1 cellular context compared by ENCODE assay signal in the genomic region with DNA sequence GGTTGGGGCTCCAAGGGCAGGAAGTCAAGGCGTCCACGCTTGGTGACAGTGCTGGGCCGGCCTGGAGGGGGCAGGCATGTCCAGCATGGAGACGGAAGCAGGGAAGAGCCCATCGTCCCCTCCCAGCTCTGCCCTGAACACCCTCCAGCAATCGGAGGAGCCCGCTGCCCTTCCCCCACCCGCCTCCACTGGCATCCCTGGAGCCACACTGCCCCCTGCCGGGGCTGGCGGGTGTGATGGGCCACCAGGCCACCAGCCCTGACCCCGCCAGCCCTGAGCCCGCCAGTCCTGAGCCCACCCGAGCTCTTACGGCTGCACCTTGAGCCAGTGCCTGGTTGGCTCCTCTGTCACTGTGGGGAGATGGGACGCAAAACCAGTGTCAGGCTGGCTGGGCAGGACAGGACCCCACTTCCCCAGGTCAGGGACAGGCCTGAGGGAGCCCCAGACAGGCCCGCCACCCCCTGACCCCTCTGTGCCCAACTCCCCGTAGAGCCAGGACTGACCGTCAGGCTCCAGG.
TF ChIP-seq lines count a peak whose summit lies in the region.

No MANE protein-coding gene starts in this region.

TF ChIP-seq in K562, 482 proteins besides CTCF, POLR2A, EP300 and RAD21 (continued from another document and continues in another):
- TF ChIP-seq, protein P1, sequence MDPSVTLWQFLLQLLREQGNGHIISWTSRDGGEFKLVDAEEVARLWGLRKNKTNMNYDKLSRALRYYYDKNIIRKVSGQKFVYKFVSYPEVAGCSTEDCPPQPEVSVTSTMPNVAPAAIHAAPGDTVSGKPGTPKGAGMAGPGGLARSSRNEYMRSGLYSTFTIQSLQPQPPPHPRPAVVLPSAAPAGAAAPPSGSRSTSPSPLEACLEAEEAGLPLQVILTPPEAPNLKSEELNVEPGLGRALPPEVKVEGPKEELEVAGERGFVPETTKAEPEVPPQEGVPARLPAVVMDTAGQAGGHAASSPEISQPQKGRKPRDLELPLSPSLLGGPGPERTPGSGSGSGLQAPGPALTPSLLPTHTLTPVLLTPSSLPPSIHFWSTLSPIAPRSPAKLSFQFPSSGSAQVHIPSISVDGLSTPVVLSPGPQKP (CRISPR knock-in tag; IDR thresholded peaks at IDR 0.05): no peak
- no peak for TF ChIP-seq CSDE1 (IDR thresholded peaks at IDR 0.05)
- TF ChIP-seq, protein P2, sequence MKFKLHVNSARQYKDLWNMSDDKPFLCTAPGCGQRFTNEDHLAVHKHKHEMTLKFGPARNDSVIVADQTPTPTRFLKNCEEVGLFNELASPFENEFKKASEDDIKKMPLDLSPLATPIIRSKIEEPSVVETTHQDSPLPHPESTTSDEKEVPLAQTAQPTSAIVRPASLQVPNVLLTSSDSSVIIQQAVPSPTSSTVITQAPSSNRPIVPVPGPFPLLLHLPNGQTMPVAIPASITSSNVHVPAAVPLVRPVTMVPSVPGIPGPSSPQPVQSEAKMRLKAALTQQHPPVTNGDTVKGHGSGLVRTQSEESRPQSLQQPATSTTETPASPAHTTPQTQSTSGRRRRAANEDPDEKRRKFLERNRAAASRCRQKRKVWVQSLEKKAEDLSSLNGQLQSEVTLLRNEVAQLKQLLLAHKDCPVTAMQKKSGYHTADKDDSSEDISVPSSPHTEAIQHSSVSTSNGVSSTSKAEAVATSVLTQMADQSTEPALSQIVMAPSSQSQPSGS (CRISPR knock-in tag; IDR thresholded peaks at IDR 0.05): no peak
- TF ChIP-seq MTF1 (CRISPR knock-in tag; IDR thresholded peaks at IDR 0.05; ENCODE audit: borderline replicate concordance): no peak
- no peak for TF ChIP-seq ZNF644 (tag; IDR thresholded peaks at IDR 0.05; ENCODE audit: low read depth)
- TF ChIP-seq, protein P3, sequence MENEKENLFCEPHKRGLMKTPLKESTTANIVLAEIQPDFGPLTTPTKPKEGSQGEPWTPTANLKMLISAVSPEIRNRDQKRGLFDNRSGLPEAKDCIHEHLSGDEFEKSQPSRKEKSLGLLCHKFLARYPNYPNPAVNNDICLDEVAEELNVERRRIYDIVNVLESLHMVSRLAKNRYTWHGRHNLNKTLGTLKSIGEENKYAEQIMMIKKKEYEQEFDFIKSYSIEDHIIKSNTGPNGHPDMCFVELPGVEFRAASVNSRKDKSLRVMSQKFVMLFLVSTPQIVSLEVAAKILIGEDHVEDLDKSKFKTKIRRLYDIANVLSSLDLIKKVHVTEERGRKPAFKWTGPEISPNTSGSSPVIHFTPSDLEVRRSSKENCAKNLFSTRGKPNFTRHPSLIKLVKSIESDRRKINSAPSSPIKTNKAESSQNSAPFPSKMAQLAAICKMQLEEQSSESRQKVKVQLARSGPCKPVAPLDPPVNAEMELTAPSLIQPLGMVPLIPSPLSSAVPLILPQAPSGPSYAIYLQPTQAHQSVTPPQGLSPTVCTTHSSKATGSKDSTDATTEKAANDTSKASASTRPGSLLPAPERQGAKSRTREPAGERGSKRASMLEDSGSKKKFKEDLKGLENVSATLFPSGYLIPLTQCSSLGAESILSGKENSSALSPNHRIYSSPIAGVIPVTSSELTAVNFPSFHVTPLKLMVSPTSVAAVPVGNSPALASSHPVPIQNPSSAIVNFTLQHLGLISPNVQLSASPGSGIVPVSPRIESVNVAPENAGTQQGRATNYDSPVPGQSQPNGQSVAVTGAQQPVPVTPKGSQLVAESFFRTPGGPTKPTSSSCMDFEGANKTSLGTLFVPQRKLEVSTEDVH (IDR thresholded peaks at IDR 0.05; ENCODE audit: low read depth, partially characterized antibody): peak; percentile 29
- no peak for TF ChIP-seq GATA2 (CRISPR knock-in tag; IDR thresholded peaks at IDR 0.05)
- TF ChIP-seq CREBBP (IDR thresholded peaks at IDR 0.05; ENCODE audit: low read depth, low read length): no peak
- TF ChIP-seq GABPB2 (CRISPR knock-in tag; conservative IDR thresholded peaks at IDR 0.05): no peak
- no peak for TF ChIP-seq COPS2 (conservative IDR thresholded peaks at IDR 0.05)
- no peak for TF ChIP-seq SPI1 (IDR thresholded peaks at IDR 0.05; ENCODE audit: borderline replicate concordance, low read depth, low read length)
- TF ChIP-seq DPF2 (IDR thresholded peaks at IDR 0.05): peak; percentile 41; the same call in 1 of the 2 replicates
- TF ChIP-seq, protein P4, sequence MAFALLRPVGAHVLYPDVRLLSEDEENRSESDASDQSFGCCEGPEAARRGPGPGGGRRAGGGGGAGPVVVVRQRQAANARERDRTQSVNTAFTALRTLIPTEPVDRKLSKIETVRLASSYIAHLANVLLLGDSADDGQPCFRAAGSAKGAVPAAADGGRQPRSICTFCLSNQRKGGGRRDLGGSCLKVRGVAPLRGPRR (CRISPR knock-in tag; IDR thresholded peaks at IDR 0.05): no peak
- TF ChIP-seq ZNF174 (CRISPR knock-in tag; IDR thresholded peaks at IDR 0.05): no peak
- TF ChIP-seq RFX5 (IDR thresholded peaks at IDR 0.05; ENCODE audit: low read depth, low read length): no peak
- TF ChIP-seq, protein P5, sequence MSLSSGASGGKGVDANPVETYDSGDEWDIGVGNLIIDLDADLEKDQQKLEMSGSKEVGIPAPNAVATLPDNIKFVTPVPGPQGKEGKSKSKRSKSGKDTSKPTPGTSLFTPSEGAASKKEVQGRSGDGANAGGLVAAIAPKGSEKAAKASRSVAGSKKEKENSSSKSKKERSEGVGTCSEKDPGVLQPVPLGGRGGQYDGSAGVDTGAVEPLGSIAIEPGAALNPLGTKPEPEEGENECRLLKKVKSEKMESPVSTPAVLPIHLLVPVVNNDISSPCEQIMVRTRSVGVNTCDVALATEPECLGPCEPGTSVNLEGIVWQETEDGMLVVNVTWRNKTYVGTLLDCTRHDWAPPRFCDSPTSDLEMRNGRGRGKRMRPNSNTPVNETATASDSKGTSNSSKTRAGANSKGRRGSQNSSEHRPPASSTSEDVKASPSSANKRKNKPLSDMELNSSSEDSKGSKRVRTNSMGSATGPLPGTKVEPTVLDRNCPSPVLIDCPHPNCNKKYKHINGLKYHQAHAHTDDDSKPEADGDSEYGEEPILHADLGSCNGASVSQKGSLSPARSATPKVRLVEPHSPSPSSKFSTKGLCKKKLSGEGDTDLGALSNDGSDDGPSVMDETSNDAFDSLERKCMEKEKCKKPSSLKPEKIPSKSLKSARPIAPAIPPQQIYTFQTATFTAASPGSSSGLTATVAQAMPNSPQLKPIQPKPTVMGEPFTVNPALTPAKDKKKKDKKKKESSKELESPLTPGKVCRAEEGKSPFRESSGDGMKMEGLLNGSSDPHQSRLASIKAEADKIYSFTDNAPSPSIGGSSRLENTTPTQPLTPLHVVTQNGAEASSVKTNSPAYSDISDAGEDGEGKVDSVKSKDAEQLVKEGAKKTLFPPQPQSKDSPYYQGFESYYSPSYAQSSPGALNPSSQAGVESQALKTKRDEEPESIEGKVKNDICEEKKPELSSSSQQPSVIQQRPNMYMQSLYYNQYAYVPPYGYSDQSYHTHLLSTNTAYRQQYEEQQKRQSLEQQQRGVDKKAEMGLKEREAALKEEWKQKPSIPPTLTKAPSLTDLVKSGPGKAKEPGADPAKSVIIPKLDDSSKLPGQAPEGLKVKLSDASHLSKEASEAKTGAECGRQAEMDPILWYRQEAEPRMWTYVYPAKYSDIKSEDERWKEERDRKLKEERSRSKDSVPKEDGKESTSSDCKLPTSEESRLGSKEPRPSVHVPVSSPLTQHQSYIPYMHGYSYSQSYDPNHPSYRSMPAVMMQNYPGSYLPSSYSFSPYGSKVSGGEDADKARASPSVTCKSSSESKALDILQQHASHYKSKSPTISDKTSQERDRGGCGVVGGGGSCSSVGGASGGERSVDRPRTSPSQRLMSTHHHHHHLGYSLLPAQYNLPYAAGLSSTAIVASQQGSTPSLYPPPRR (CRISPR knock-in tag; IDR thresholded peaks at IDR 0.05; ENCODE audit: borderline replicate concordance): no peak
- no peak for TF ChIP-seq SREBF1 (IDR thresholded peaks at IDR 0.05; ENCODE audit: borderline replicate concordance, low read depth, low read length)
- TF ChIP-seq, protein P6, sequence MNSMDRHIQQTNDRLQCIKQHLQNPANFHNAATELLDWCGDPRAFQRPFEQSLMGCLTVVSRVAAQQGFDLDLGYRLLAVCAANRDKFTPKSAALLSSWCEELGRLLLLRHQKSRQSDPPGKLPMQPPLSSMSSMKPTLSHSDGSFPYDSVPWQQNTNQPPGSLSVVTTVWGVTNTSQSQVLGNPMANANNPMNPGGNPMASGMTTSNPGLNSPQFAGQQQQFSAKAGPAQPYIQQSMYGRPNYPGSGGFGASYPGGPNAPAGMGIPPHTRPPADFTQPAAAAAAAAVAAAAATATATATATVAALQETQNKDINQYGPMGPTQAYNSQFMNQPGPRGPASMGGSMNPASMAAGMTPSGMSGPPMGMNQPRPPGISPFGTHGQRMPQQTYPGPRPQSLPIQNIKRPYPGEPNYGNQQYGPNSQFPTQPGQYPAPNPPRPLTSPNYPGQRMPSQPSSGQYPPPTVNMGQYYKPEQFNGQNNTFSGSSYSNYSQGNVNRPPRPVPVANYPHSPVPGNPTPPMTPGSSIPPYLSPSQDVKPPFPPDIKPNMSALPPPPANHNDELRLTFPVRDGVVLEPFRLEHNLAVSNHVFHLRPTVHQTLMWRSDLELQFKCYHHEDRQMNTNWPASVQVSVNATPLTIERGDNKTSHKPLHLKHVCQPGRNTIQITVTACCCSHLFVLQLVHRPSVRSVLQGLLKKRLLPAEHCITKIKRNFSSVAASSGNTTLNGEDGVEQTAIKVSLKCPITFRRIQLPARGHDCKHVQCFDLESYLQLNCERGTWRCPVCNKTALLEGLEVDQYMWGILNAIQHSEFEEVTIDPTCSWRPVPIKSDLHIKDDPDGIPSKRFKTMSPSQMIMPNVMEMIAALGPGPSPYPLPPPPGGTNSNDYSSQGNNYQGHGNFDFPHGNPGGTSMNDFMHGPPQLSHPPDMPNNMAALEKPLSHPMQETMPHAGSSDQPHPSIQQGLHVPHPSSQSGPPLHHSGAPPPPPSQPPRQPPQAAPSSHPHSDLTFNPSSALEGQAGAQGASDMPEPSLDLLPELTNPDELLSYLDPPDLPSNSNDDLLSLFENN (IDR thresholded peaks at IDR 0.05; ENCODE audit: low read depth in 2 of 2, low read length in 2 of 2): no peak
- TF ChIP-seq, protein P7, sequence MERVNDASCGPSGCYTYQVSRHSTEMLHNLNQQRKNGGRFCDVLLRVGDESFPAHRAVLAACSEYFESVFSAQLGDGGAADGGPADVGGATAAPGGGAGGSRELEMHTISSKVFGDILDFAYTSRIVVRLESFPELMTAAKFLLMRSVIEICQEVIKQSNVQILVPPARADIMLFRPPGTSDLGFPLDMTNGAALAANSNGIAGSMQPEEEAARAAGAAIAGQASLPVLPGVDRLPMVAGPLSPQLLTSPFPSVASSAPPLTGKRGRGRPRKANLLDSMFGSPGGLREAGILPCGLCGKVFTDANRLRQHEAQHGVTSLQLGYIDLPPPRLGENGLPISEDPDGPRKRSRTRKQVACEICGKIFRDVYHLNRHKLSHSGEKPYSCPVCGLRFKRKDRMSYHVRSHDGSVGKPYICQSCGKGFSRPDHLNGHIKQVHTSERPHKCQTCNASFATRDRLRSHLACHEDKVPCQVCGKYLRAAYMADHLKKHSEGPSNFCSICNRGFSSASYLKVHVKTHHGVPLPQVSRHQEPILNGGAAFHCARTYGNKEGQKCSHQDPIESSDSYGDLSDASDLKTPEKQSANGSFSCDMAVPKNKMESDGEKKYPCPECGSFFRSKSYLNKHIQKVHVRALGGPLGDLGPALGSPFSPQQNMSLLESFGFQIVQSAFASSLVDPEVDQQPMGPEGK (CRISPR knock-in tag; IDR thresholded peaks at IDR 0.05; ENCODE audit: borderline replicate concordance): no peak
- no peak for TF ChIP-seq CAMTA2 (CRISPR knock-in tag; conservative IDR thresholded peaks at IDR 0.05)
- no peak for TF ChIP-seq KLF6 (CRISPR knock-in tag; IDR thresholded peaks at IDR 0.05; ENCODE audit: borderline replicate concordance)
- no peak; the same call in 1 of the 2 replicates for TF ChIP-seq EGR1 (conservative IDR thresholded peaks at IDR 0.05)
- TF ChIP-seq, protein P8, sequence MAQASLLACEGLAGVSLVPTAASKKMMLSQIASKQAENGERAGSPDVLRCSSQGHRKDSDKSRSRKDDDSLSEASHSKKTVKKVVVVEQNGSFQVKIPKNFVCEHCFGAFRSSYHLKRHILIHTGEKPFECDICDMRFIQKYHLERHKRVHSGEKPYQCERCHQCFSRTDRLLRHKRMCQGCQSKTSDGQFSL (CRISPR knock-in tag; IDR thresholded peaks at IDR 0.05): peak; percentile 83
- TF ChIP-seq, protein P8 (tag; IDR thresholded peaks at IDR 0.05): no peak; a peak in 1 of 4 replicates
- TF ChIP-seq ZNF212 (CRISPR knock-in tag; IDR thresholded peaks at IDR 0.05): no peak
- no peak for TF ChIP-seq SETDB1 (IDR thresholded peaks at IDR 0.05; ENCODE audit: low read length)
- 0 out of 2 replicates have a peak, but pooled peaks have one; percentile 13 for TF ChIP-seq ZFX (CRISPR knock-in tag; IDR thresholded peaks at IDR 0.05)
- TF ChIP-seq, protein P9, sequence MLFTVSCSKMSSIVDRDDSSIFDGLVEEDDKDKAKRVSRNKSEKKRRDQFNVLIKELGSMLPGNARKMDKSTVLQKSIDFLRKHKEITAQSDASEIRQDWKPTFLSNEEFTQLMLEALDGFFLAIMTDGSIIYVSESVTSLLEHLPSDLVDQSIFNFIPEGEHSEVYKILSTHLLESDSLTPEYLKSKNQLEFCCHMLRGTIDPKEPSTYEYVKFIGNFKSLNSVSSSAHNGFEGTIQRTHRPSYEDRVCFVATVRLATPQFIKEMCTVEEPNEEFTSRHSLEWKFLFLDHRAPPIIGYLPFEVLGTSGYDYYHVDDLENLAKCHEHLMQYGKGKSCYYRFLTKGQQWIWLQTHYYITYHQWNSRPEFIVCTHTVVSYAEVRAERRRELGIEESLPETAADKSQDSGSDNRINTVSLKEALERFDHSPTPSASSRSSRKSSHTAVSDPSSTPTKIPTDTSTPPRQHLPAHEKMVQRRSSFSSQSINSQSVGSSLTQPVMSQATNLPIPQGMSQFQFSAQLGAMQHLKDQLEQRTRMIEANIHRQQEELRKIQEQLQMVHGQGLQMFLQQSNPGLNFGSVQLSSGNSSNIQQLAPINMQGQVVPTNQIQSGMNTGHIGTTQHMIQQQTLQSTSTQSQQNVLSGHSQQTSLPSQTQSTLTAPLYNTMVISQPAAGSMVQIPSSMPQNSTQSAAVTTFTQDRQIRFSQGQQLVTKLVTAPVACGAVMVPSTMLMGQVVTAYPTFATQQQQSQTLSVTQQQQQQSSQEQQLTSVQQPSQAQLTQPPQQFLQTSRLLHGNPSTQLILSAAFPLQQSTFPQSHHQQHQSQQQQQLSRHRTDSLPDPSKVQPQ (CRISPR knock-in tag; IDR thresholded peaks at IDR 0.05; ENCODE audit: borderline replicate concordance): no peak
- TF ChIP-seq CEBPG (CRISPR knock-in tag; IDR thresholded peaks at IDR 0.05): peak; percentile 14; the same call in 1 of the 2 replicates
- TF ChIP-seq CEBPG (tag; conservative IDR thresholded peaks at IDR 0.05 in 1 of 2, IDR thresholded peaks at IDR 0.05 in 1 of 2): no peak
- TF ChIP-seq, protein P10, sequence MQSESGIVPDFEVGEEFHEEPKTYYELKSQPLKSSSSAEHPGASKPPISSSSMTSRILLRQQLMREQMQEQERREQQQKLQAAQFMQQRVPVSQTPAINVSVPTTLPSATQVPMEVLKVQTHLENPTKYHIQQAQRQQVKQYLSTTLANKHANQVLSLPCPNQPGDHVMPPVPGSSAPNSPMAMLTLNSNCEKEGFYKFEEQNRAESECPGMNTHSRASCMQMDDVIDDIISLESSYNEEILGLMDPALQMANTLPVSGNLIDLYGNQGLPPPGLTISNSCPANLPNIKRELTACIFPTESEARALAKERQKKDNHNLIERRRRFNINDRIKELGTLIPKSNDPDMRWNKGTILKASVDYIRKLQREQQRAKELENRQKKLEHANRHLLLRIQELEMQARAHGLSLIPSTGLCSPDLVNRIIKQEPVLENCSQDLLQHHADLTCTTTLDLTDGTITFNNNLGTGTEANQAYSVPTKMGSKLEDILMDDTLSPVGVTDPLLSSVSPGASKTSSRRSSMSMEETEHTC (IDR thresholded peaks at IDR 0.05): 0 out of 2 replicates have a peak, but pooled peaks have one; percentile 11
